Comparison of ENCODE assay signal across 8 cellular contexts in genomic region chr1:53014791-53015507, GRCh38. TPM values are rescaled to one million over a fixed set of nuclear protein-coding genes. Genes with fewer than 3 reads are reported as not detected.
DNase-seq lines count a peak whose midpoint lies in the region; ATAC-seq and TF ChIP-seq lines count a peak whose summit lies in the region.

No MANE protein-coding gene starts in this region.

- TF ChIP-seq POLR2A in esophagus squamous epithelium (IDR thresholded peaks at IDR 0.05), result no peak

- H3K79me2 ChIP-seq in PC-3 (ENCODE audit: low read length), result peaks cover 40% of the 10 kb centered on the region

- H3K36me3 ChIP-seq in PC-3 (ENCODE audit: low read depth, low read length) (no peaks in the 10 kb centered on the region), esophagus squamous epithelium (peaks cover 0 to 20% (median 0%) of the 10 kb centered on the region in 3 donors)

- peak overlapping the region; percentile 84 for H3K4me3 ChIP-seq in PC-3 (ENCODE audit: low read length)
- peak overlapping the region; percentile 43 to 72 (median 53) for H3K4me3 ChIP-seq in esophagus squamous epithelium

- H3K27me3 ChIP-seq in PC-3 (ENCODE audit: low read length) (no peaks in the 10 kb centered on the region), esophagus squamous epithelium (no peaks in the 10 kb centered on the region)

- BruUV-seq in PC-3 (replicated peaks; lab: Mats Ljungman, UMichigan), result TSS peak; percentile 55

- peak overlapping the region; percentile 29 for H3K27ac ChIP-seq in PC-3 (ENCODE audit: low read length)
- peak overlapping the region; percentile 36 to 75 (median 56) for H3K27ac ChIP-seq in esophagus squamous epithelium

- DNase-seq in Caki2 (ENCODE audit: low read depth) (peak; percentile 73), KBM-7 (peak; percentile 89), PC-3 (peak; percentile 92), esophagus squamous epithelium (lab: John Stamatoyannopoulos, UW) (peak; percentile 6), myocyte (ENCODE audit: low read depth) (peak; percentile 92)
- DNase-seq in activated T-cell treated with anti-CD3 and anti-CD28 coated beads, Interleukin-2, amount 50 U/mL, for 1 hour, result peak; percentile 62
- DNase-seq in stimulated activated CD8-positive, alpha-beta memory T cell treated with anti-CD3 and anti-CD28 coated beads, Interleukin-7, amount 100 ng/mL, for 24 hours (ENCODE audit: low read depth), result peak; percentile 32

- H3K9me2 ChIP-seq in PC-3 (replicated peaks; ENCODE audit: low read length), result no peaks in the 10 kb centered on the region

- ATAC-seq in GM21528 (IDR thresholded peaks at IDR 0.05; ENCODE audit: low FRiP score, unreplicated experiment), result peak; percentile 92
- peak; percentile 97 for ATAC-seq in PC-3

- H3K4me1 ChIP-seq in PC-3 (ENCODE audit: insufficient read depth, low read length), result peaks cover 14% of the 10 kb centered on the region
- H3K4me1 ChIP-seq in esophagus squamous epithelium, result peaks cover 0 to 28% (median 4%) of the 10 kb centered on the region in 3 donors

- POLR2A ChIA-PET in PC-3 (lab: Charles Lee; ENCODE audit: unreplicated experiment), result no interaction called here

- no peak for TF ChIP-seq CTCF in PC-3 (conservative IDR thresholded peaks at IDR 0.05; ENCODE audit: low read depth, low read length)
- no peak for TF ChIP-seq CTCF in esophagus squamous epithelium (IDR thresholded peaks at IDR 0.05)

- no peaks in the 10 kb centered on the region for H4K20me1 ChIP-seq in PC-3 (ENCODE audit: low read length)

- peak overlapping the region; percentile 92 for H3K4me2 ChIP-seq in PC-3 (ENCODE audit: low read length)

- intact Hi-C loops in PC-3 (cut with micrococcal nuclease) (loop anchor here (5.0 to 10.0 kb wide), 2 partner anchors 92 to 170 kb away; no protein-coding TSS in a partner anchor), esophagus squamous epithelium (cut with DNase I) (no loop called here)

- CTCF ChIA-PET in PC-3 (lab: Charles Lee), result interaction anchor here (0.9 kb wide), 1 partner anchor 162 kb away, joined by 4 read pairs; no protein-coding TSS in a partner anchor

- H2AFZ ChIP-seq in PC-3 (ENCODE audit: low read length), result peak overlapping the region; percentile 87

- 1 to 2% methylated on average over 9 of the region's 9 CpGs for WGBS in esophagus squamous epithelium, 2 donors

- in situ Hi-C loops in Caki2 (cut with HindIII; ENCODE audit: low pct_unique_long_range_greater_than_20kb, low sequenced_read_pairs) (no loop called here), KBM-7 (cut with MboI; ENCODE audit: low pct_unique_long_range_greater_than_20kb, low sequenced_read_pairs) (no loop called here)

- H3F3A ChIP-seq in PC-3 (ENCODE audit: low read length, unreplicated experiment), result no peaks in the 10 kb centered on the region

- peak overlapping the region; percentile 69 for H3K9ac ChIP-seq in PC-3 (ENCODE audit: low read length)

- no peaks in the 10 kb centered on the region for H3K9me3 ChIP-seq in PC-3 (ENCODE audit: low read length)
- H3K9me3 ChIP-seq in esophagus squamous epithelium, result no peaks in the 10 kb centered on the region

RNA-seq across cellular contexts. Expression of gene PODN, which starts 47.1 kb away (rescaled TPM):
- not detected in 2 replicates for total RNA-seq in Caki2 (2014; rRNA removed; shearing (Covaris generic); ENCODE audit: low replicate concordance)
- total RNA-seq in PC-3 (2014; rRNA removed), result not detected in 2 replicates
- 100 to 1,000 TPM in 1 of 4 donors, 10 to 100 TPM in 2, 1 to 10 TPM in 1; 5.1 to 107 (median 19.0) TPM for total RNA-seq in esophagus squamous epithelium
- 0.48 and 2.1 TPM in 2 replicates for total RNA-seq in myocyte
- 5.5 TPM for polyA plus RNA-seq in myocyte (2012)

Comparison
In these comparisons a context has a peak if more than half of its experiments do, and no peak if none do; other contexts are left out.
1. Peak in every context shown above with its lines: DNase-seq, ATAC-seq, H3K4me3 ChIP-seq and H3K27ac ChIP-seq.
2. DNase-seq: peak in every context shown above with its lines; median percentile 92 in PC-3; 92 in myocyte; 89 in KBM-7; 73 in Caki2; 62 in activated T-cell treated with anti-CD3 and anti-CD28 coated beads, Interleukin-2, amount 50 U/mL, for 1 hour; 32 in stimulated activated CD8-positive, alpha-beta memory T cell treated with anti-CD3 and anti-CD28 coated beads, Interleukin-7, amount 100 ng/mL, for 24 hours; 6 in esophagus squamous epithelium.